ENCODE assay signal across 17 cellular contexts in the genomic region with DNA sequence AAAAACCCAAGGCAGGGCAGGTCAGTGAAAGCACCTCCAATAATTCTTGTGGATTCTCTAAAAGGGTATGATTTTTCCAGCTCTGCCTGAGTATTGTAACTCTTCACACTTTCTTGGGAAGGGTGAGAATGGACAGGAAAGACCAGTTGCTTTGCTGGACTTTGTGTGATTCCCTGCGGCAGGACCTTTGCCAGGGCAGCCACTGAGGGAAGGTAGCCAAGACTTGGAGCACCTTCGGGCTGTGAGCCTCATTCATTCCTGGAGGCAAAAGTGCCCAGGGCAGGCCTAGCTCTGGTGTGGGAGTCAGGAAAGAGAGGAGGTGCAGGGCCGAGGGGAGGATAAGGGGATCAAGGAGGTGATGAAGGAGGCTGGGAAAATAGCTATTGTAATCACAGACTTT.
"Had no signal": no experiment of that assay in that cellular context is flagged by ENCODE, and none has a peak within 500 bp of the region (broad histone marks: within the 10 kb centered on the region; RNA-seq: fewer than 3 reads in every experiment).

No MANE protein-coding gene starts in this region.

- DNase-seq: activated CD4-positive, alpha-beta memory T cell treated with anti-CD3 and anti-CD28 coated beads, Interleukin-2, amount 10 ng/mL, durations not matched to agents 7 days and 5 days; activated CD8-positive, alpha-beta memory T cell treated with anti-CD3 and anti-CD28 coated beads, Interleukin-2, amount 50 U/mL, for 4 hours; activated naive CD4-positive, alpha-beta T cell treated with anti-CD3 and anti-CD28 coated beads for 36 hours; erythroblast; immature natural killer cell; left cardiac atrium; mucosa of descending colon; occipital lobe; psoas muscle; stimulated activated CD4-positive, alpha-beta T cell treated with anti-CD3 and anti-CD28 coated beads, Interleukin-2, amount 100 ng/mL, for 24 hours; stimulated activated naive CD8-positive, alpha-beta T cell treated with anti-CD3 and anti-CD28 coated beads, Interleukin-15, amount 100 ng/mL, for 72 hours; T-helper 2 cell had no signal

- H3K4me1 Mint-ChIP-seq: nephron had no signal

- H3K9me3 ChIP-seq: mucosa of descending colon, psoas muscle had no signal

- H3K27ac ChIP-seq: psoas muscle had no signal

- H3K27me3 Mint-ChIP-seq: activated CD4-positive, alpha-beta memory T cell treated with anti-CD3 and anti-CD28 coated beads, Interleukin-2, amount 10 ng/mL, durations not matched to agents 7 days and 5 days; central memory CD8-positive, alpha-beta T cell; dendritic cell treated with granulocyte-macrophage colony-stimulating factor and Interleukin-4, amounts not matched to agents 40 ng/mL and 50 ng/mL, for 4 days; stimulated activated naive CD8-positive, alpha-beta T cell treated with anti-CD3 and anti-CD28 coated beads, Interleukin-15, amount 100 ng/mL, for 72 hours had no signal

- H3K27ac Mint-ChIP-seq: activated naive CD4-positive, alpha-beta T cell treated with anti-CD3 and anti-CD28 coated beads for 36 hours; activated T-helper 1 cell treated with anti-CD3 and anti-CD28 coated beads, Interleukin-12 subunit alpha, Interleukin-12 subunit beta, Interleukin-2, Interleukin-4 antibody, amounts not matched to agents 30 ng/mL and 10 ng/mL and 1 ng/mL, durations not matched to agents 14 hours and 24 hours and 36 hours; nephron; stimulated activated naive CD8-positive, alpha-beta T cell treated with anti-CD3 and anti-CD28 coated beads, Interleukin-15, amount 100 ng/mL, for 72 hours had no signal

- H3K4me3 Mint-ChIP-seq: activated CD4-positive, alpha-beta memory T cell treated with anti-CD3 and anti-CD28 coated beads, Interleukin-2, amount 10 ng/mL, durations not matched to agents 7 days and 5 days; activated naive CD4-positive, alpha-beta T cell treated with anti-CD3 and anti-CD28 coated beads for 36 hours; activated T-helper 1 cell treated with anti-CD3 and anti-CD28 coated beads, Interleukin-12 subunit alpha, Interleukin-12 subunit beta, Interleukin-2, Interleukin-4 antibody, amounts not matched to agents 30 ng/mL and 10 ng/mL and 1 ng/mL, durations not matched to agents 14 hours and 24 hours and 36 hours; central memory CD8-positive, alpha-beta T cell; dendritic cell treated with granulocyte-macrophage colony-stimulating factor and Interleukin-4, amounts not matched to agents 40 ng/mL and 50 ng/mL, for 4 days; immature natural killer cell; nephron had no signal

- H3K9me3 Mint-ChIP-seq: activated naive CD4-positive, alpha-beta T cell treated with anti-CD3 and anti-CD28 coated beads for 36 hours; central memory CD8-positive, alpha-beta T cell; immature natural killer cell had no signal

- H3K4me3 ChIP-seq: mucosa of descending colon, psoas muscle had no signal

- H3K4me1 ChIP-seq: psoas muscle had no signal

- ATAC-seq: left cardiac atrium; mucosa of descending colon; psoas muscle; sciatic nerve; stimulated activated naive CD8-positive, alpha-beta T cell treated with anti-CD3 and anti-CD28 coated beads, Interleukin-15, amount 100 ng/mL, for 72 hours had no signal
